Comparison of ENCODE assay signal across 15 cellular contexts in genomic region chr13:22428188-22428828, GRCh38.
DNase-seq lines count a peak whose midpoint lies in the region; ATAC-seq, FAIRE-seq and TF ChIP-seq lines count a peak whose summit lies in the region.
"Had no signal": no experiment of that assay in that cellular context is flagged by ENCODE, and none has a peak within 500 bp of the region (broad histone marks: within the 10 kb centered on the region; RNA-seq: fewer than 3 reads in every experiment).

No MANE protein-coding gene starts in this region.

- no peak for TF ChIP-seq RAD21 in K562 (CRISPR knock-in tag; conservative IDR thresholded peaks at IDR 0.05 in 1 of 2, IDR thresholded peaks at IDR 0.05 in 1 of 2)

- in situ Hi-C loops in K562 (cut with MboI), result no loop called here

- no peak for TF ChIP-seq POLR2A in K562 (conservative IDR thresholded peaks at IDR 0.05)

- H3K4me3 ChIP-seq in K562 (no peak overlapping the region), left lung (no peak overlapping the region), small intestine (ENCODE audit: low read depth in 1 of 2, low read length in 2 of 2) (no peak overlapping the region)

- H3K4me2 ChIP-seq in K562 (ENCODE audit: insufficient read depth, low read length), result no peak overlapping the region

- no peaks in the 10 kb centered on the region for H4K20me1 ChIP-seq in K562 (replicated peaks; ENCODE audit: control insufficient read depth, insufficient read depth, low read length)

- no peak overlapping the region for H3K27ac Mint-ChIP-seq in activated T-helper 17 cell treated with anti-CD3 and anti-CD28 coated beads, Interleukin-2, amount 50 U/mL, for 72 hours
- H3K27ac Mint-ChIP-seq: activated CD4-positive, alpha-beta memory T cell treated with anti-CD3 and anti-CD28 coated beads, Interleukin-2, amount 10 ng/mL, durations not matched to agents 7 days and 5 days; activated naive CD8-positive, alpha-beta T cell treated with anti-CD3 and anti-CD28 coated beads, Interleukin-2, amount 50 U/mL, for 24 hours; activated T-cell treated with anti-CD3 and anti-CD28 coated beads, Interleukin-2, amount 50 U/mL, for 72 hours had no signal

- no peaks in the 10 kb centered on the region for H3K79me2 ChIP-seq in K562 (ENCODE audit: control insufficient read depth, insufficient read depth, low read length)

- TF ChIP-seq CTCF in K562 (IDR thresholded peaks at IDR 0.05 in 2 of 3, conservative IDR thresholded peaks at IDR 0.05 in 1 of 3; ENCODE audit: insufficient read depth in 2 of 3, low read depth in 1 of 3, low read length in 3 of 3) (no peak), left lung (IDR thresholded peaks at IDR 0.05) (no peak)

- H3K4me1 ChIP-seq in K562 (replicated peaks in 1 of 2; ENCODE audit: control insufficient read depth in 2 of 2, insufficient read depth in 2 of 2, low read length in 2 of 2) (no peaks in the 10 kb centered on the region), left lung (no peaks in the 10 kb centered on the region), small intestine (ENCODE audit: control insufficient read depth in 2 of 2, insufficient read depth in 1 of 2, low read depth in 1 of 2, low read length in 1 of 2) (no peaks in the 10 kb centered on the region)

- DNase-seq in HuH-7 (ENCODE audit: low spot score) (peak; percentile 44), K562 (ENCODE audit: extremely low read depth in 1 of 4, low spot score in 3 of 4) (peak in 2 of 4 experiments; percentile 4), left lung (peak in 1 of 2 donors; percentile 37), small intestine (peak; percentile 1), cortex of kidney (lab: John Stamatoyannopoulos, UW) (no peak), DMS 273 treated with DMSO at 0.1 percent for 48 hours (lab: John Stamatoyannopoulos, UW) (no peak)
- DNase-seq in central memory CD4-positive, alpha-beta T cell, result no peak
- DNase-seq: activated CD4-positive, alpha-beta memory T cell treated with anti-CD3 and anti-CD28 coated beads, Interleukin-2, amount 10 ng/mL, durations not matched to agents 7 days and 5 days; activated naive CD8-positive, alpha-beta T cell treated with anti-CD3 and anti-CD28 coated beads, Interleukin-2, amount 50 U/mL, for 24 hours; activated T-cell treated with anti-CD3 and anti-CD28 coated beads, Interleukin-2, amount 50 U/mL, for 72 hours; NCI-H510A; stimulated activated CD4-positive, alpha-beta T cell treated with anti-CD3 and anti-CD28 coated beads, Interleukin-12 subunit alpha, Interleukin-12 subunit beta, amount 100 ng/mL, for 4 hours; stimulated activated naive CD8-positive, alpha-beta T cell treated with anti-CD3 and anti-CD28 coated beads, Interleukin-15, Interleukin-2, amounts not matched to agents 100 U/mL and 50 U/mL, for 24 hours; WERI-Rb-1 had no signal

- BruUV-seq in K562 (replicated peaks; lab: Mats Ljungman, UMichigan), result no TSS peak

- POLR2A ChIA-PET in K562 (lab: Yijun Ruan, JAX), result no interaction called here

- no peaks in the 10 kb centered on the region for H3K4me1 Mint-ChIP-seq in activated T-helper 17 cell treated with anti-CD3 and anti-CD28 coated beads, Interleukin-2, amount 50 U/mL, for 72 hours
- H3K4me1 Mint-ChIP-seq: activated CD4-positive, alpha-beta memory T cell treated with anti-CD3 and anti-CD28 coated beads, Interleukin-2, amount 10 ng/mL, durations not matched to agents 7 days and 5 days; activated naive CD8-positive, alpha-beta T cell treated with anti-CD3 and anti-CD28 coated beads, Interleukin-2, amount 50 U/mL, for 24 hours had no signal

- no peak overlapping the region for H3K4me3 Mint-ChIP-seq in activated T-helper 17 cell treated with anti-CD3 and anti-CD28 coated beads, Interleukin-2, amount 50 U/mL, for 72 hours
- H3K4me3 Mint-ChIP-seq: activated CD4-positive, alpha-beta memory T cell treated with anti-CD3 and anti-CD28 coated beads, Interleukin-2, amount 10 ng/mL, durations not matched to agents 7 days and 5 days; activated naive CD8-positive, alpha-beta T cell treated with anti-CD3 and anti-CD28 coated beads, Interleukin-2, amount 50 U/mL, for 24 hours; activated T-cell treated with anti-CD3 and anti-CD28 coated beads, Interleukin-2, amount 50 U/mL, for 72 hours had no signal

- H2AFZ ChIP-seq in K562 (ENCODE audit: low read depth, low read length), result no peak overlapping the region

- ATAC-seq in K562, result no peak
- peak; percentile 82 for ATAC-seq in left lung
- ATAC-seq in activated T-helper 17 cell treated with anti-CD3 and anti-CD28 coated beads, Interleukin-2, amount 50 U/mL, for 72 hours (replicated peaks), result no peak
- ATAC-seq: activated naive CD8-positive, alpha-beta T cell treated with anti-CD3 and anti-CD28 coated beads, Interleukin-2, amount 50 U/mL, for 24 hours; activated T-cell treated with anti-CD3 and anti-CD28 coated beads, Interleukin-2, amount 50 U/mL, for 72 hours; stimulated activated naive CD8-positive, alpha-beta T cell treated with anti-CD3 and anti-CD28 coated beads, Interleukin-15, Interleukin-2, amounts not matched to agents 100 U/mL and 50 U/mL, for 24 hours had no signal

- peaks cover 4% of the 10 kb centered on the region for H3K9me3 Mint-ChIP-seq in activated T-helper 17 cell treated with anti-CD3 and anti-CD28 coated beads, Interleukin-2, amount 50 U/mL, for 72 hours
- H3K9me3 Mint-ChIP-seq: activated CD4-positive, alpha-beta memory T cell treated with anti-CD3 and anti-CD28 coated beads, Interleukin-2, amount 10 ng/mL, durations not matched to agents 7 days and 5 days had no signal

- no peaks in the 10 kb centered on the region for H3K9me1 ChIP-seq in K562 (ENCODE audit: control insufficient read depth, insufficient read depth, low read length)

- H3K27ac ChIP-seq in K562 (ENCODE audit: extremely low read depth, low read depth, low read length), result no peak overlapping the region
- peak overlapping the region in 1 of 2 donors; percentile 44 for H3K27ac ChIP-seq in left lung
- no peak overlapping the region for H3K27ac ChIP-seq in small intestine (ENCODE audit: low read depth in 1 of 2, low read length in 1 of 2)
- H3K27ac ChIP-seq: WERI-Rb-1 had no signal

- intact Hi-C loops in K562 (cut with micrococcal nuclease) (no loop called here), left lung (cut with DNase I) (no loop called here)

- CTCF ChIA-PET in K562 (lab: Yijun Ruan, JAX; ENCODE audit: low intra/inter-chr PET ratio), result no interaction called here

- 0% methylated on average over 9 of the region's 10 CpGs for WGBS in K562 (ENCODE audit: insufficient coverage, low coverage, missing lambda C conversion rate)
- 38 to 48% (median 44%) methylated on average over 10 of the region's 10 CpGs for WGBS in small intestine, 3 donors

- H3K27me3 ChIP-seq in K562 (ENCODE audit: control insufficient read depth in 2 of 2, insufficient read depth in 2 of 2, low read length in 2 of 2), result no peaks in the 10 kb centered on the region
- no peaks in the 10 kb centered on the region for H3K27me3 ChIP-seq in left lung
- no peaks in the 10 kb centered on the region for H3K27me3 ChIP-seq in small intestine (ENCODE audit: control insufficient read depth in 2 of 2, insufficient read depth in 2 of 2, low read length in 2 of 2)

- peak; percentile 72; the same call in 1 of the 2 replicates for TF ChIP-seq EP300 in K562 (IDR thresholded peaks at IDR 0.05; ENCODE audit: low read length)

- no peak overlapping the region for H3K9ac ChIP-seq in K562 (ENCODE audit: insufficient read depth in 1 of 2, low read depth in 2 of 2, low read length in 2 of 2)

- H3K36me3 ChIP-seq in K562 (ENCODE audit: control insufficient read depth, insufficient read depth, low read length) (no peaks in the 10 kb centered on the region), left lung (no peaks in the 10 kb centered on the region), small intestine (ENCODE audit: control insufficient read depth in 2 of 2, insufficient read depth in 2 of 2, low read length in 2 of 2) (no peaks in the 10 kb centered on the region)
- H3K36me3 ChIP-seq: WERI-Rb-1 had no signal

- H3K27me3 Mint-ChIP-seq in activated T-helper 17 cell treated with anti-CD3 and anti-CD28 coated beads, Interleukin-2, amount 50 U/mL, for 72 hours, result no peaks in the 10 kb centered on the region
- H3K27me3 Mint-ChIP-seq: activated naive CD8-positive, alpha-beta T cell treated with anti-CD3 and anti-CD28 coated beads, Interleukin-2, amount 50 U/mL, for 24 hours had no signal

- H3K9me3 ChIP-seq in K562 (replicated peaks; ENCODE audit: control insufficient read depth, insufficient read depth, low read depth, low read length), result no peaks in the 10 kb centered on the region
- peaks cover 0 to 5% of the 10 kb centered on the region in 2 donors for H3K9me3 ChIP-seq in left lung
- no peaks in the 10 kb centered on the region for H3K9me3 ChIP-seq in small intestine (ENCODE audit: control insufficient read depth, low read depth)

- FAIRE-seq in K562 (lab: Jason Lieb, UNC), result no peak
- no peak for FAIRE-seq in small intestine (lab: Jason Lieb, UNC)

- no peaks in the 10 kb centered on the region for H3K36me3 Mint-ChIP-seq in activated T-helper 17 cell treated with anti-CD3 and anti-CD28 coated beads, Interleukin-2, amount 50 U/mL, for 72 hours (ENCODE audit: low read depth)

TF ChIP-seq in K562, 482 proteins besides CTCF, POLR2A, EP300 and RAD21 (continues in another document):
- TF ChIP-seq GTF2E2 (tag; IDR thresholded peaks at IDR 0.05) (no peak), MITF (IDR thresholded peaks at IDR 0.05) (no peak), FOXJ2 (tag; IDR thresholded peaks at IDR 0.05) (peak; percentile 98), ZNF445 (CRISPR knock-in tag; IDR thresholded peaks at IDR 0.05; ENCODE audit: low read depth) (no peak), RAD51 (IDR thresholded peaks at IDR 0.05; ENCODE audit: borderline replicate concordance, low read depth) (no peak), ZNF263 (CRISPR knock-in tag; IDR thresholded peaks at IDR 0.05; ENCODE audit: borderline replicate concordance) (no peak), JUN (IDR thresholded peaks at IDR 0.05; ENCODE audit: borderline replicate concordance, low read depth, low read length) (no peak), JUN (CRISPR knock-in tag; IDR thresholded peaks at IDR 0.05; ENCODE audit: borderline replicate concordance) (no peak)

Comparison
In these comparisons a context has a peak if more than half of its experiments do, and no peak if none do; other contexts are left out.
1. DNase-seq: peak in HuH-7 (single experiment) and small intestine (single experiment); none in cortex of kidney (single experiment), DMS 273 treated with DMSO at 0.1 percent for 48 hours (single experiment) and central memory CD4-positive, alpha-beta T cell (single experiment).